In genomic region chr9:22911632-22912031, GRCh38 we compare ENCODE assay signal across 37 cellular contexts.
"Had no signal": no experiment of that assay in that cellular context is flagged by ENCODE, and none has a peak within 500 bp of the region (broad histone marks: within the 10 kb centered on the region; RNA-seq: fewer than 3 reads in every experiment).

No MANE protein-coding gene starts in this region.

- H2AFZ ChIP-seq: PC-9 had no signal

- H3K36me3 Mint-ChIP-seq: activated CD8-positive, alpha-beta memory T cell treated with anti-CD3 and anti-CD28 coated beads, Interleukin-2, amount 10 ng/mL, durations not matched to agents 7 days and 5 days; activated naive CD8-positive, alpha-beta T cell treated with anti-CD3 and anti-CD28 coated beads for 36 hours had no signal

- H3K9me3 ChIP-seq: ascending aorta, MG63 had no signal

- H3K9me3 Mint-ChIP-seq: activated T-helper 17 cell treated with anti-CD3 and anti-CD28 coated beads, Interleukin-2, amount 50 U/mL, for 72 hours had no signal

- H3K4me2 ChIP-seq: PC-9 had no signal

- H3K4me3 Mint-ChIP-seq: activated CD4-positive, alpha-beta memory T cell treated with anti-CD3 and anti-CD28 coated beads, Interleukin-2, amount 10 ng/mL, durations not matched to agents 7 days and 5 days; activated CD8-positive, alpha-beta memory T cell treated with anti-CD3 and anti-CD28 coated beads, Interleukin-2, amount 10 ng/mL, durations not matched to agents 7 days and 5 days; activated naive CD8-positive, alpha-beta T cell treated with anti-CD3 and anti-CD28 coated beads for 36 hours; activated T-cell treated with anti-CD3 and anti-CD28 coated beads, Interleukin-2, amount 50 U/mL, for 72 hours; activated T-helper 17 cell treated with anti-CD3 and anti-CD28 coated beads, Interleukin-2, amount 50 U/mL, for 72 hours; central memory CD8-positive, alpha-beta T cell had no signal

- H3K27ac ChIP-seq: ascending aorta, cardiac muscle cell, PC-9, VCaP had no signal

- DNase-seq: activated CD4-positive, alpha-beta memory T cell treated with anti-CD3 and anti-CD28 coated beads, Interleukin-2, amount 10 ng/mL, durations not matched to agents 7 days and 5 days; activated CD4-positive, alpha-beta T cell treated with anti-CD3 and anti-CD28 coated beads for 1 hour; activated CD4-positive, alpha-beta T cell treated with anti-CD3 and anti-CD28 coated beads for 48 hours; activated CD4-positive, CD25-positive, alpha-beta regulatory T cell; activated CD8-positive, alpha-beta memory T cell treated with anti-CD3 and anti-CD28 coated beads for 24 hours; activated CD8-positive, alpha-beta memory T cell treated with anti-CD3 and anti-CD28 coated beads, Interleukin-2, amount 10 ng/mL, durations not matched to agents 7 days and 5 days; activated effector memory CD4-positive, alpha-beta T cell treated with anti-CD3 and anti-CD28 coated beads, Interleukin-2, amount 50 U/mL, for 16 hours; activated naive CD4-positive, alpha-beta T cell; activated naive CD4-positive, alpha-beta T cell treated with anti-CD3 and anti-CD28 coated beads, Interleukin-2, amount 50 U/mL, for 16 hours; activated naive CD8-positive, alpha-beta T cell treated with anti-CD3 and anti-CD28 coated beads for 36 hours; activated T-cell treated with anti-CD3 and anti-CD28 coated beads, Interleukin-2, amount 50 U/mL, for 1 hour; activated T-cell treated with anti-CD3 and anti-CD28 coated beads, Interleukin-2, amount 50 U/mL, for 72 hours; amygdala; Kasumi-1; KG1; MG63; NCI-H1048; NCI-H1105 treated with DMSO at 0.1 percent for 48 hours; NCI-H1436; NCI-H1694; NCI-H1930; NCI-H2081 treated with DMSO at 0.1 percent for 48 hours; NCI-H226; NCI-H446 treated with DMSO at 0.1 percent for 48 hours; NCI-H524; NCI-H69; PC-9; Right ventricle myocardium superior; SW 1271; T-helper 1 cell; T-helper 2 cell; T-helper 9 cell had no signal

- H3K4me1 Mint-ChIP-seq: activated CD4-positive, alpha-beta memory T cell treated with anti-CD3 and anti-CD28 coated beads, Interleukin-2, amount 10 ng/mL, durations not matched to agents 7 days and 5 days; activated CD8-positive, alpha-beta memory T cell treated with anti-CD3 and anti-CD28 coated beads, Interleukin-2, amount 10 ng/mL, durations not matched to agents 7 days and 5 days; activated naive CD8-positive, alpha-beta T cell treated with anti-CD3 and anti-CD28 coated beads for 36 hours; activated T-helper 17 cell treated with anti-CD3 and anti-CD28 coated beads, Interleukin-2, amount 50 U/mL, for 72 hours; central memory CD8-positive, alpha-beta T cell had no signal

- H3K4me3 ChIP-seq: ascending aorta, cardiac muscle cell, MG63, PC-9 had no signal

- H3K27me3 ChIP-seq: ascending aorta, cardiac muscle cell, MG63 had no signal

- H3K27ac Mint-ChIP-seq: activated CD4-positive, alpha-beta memory T cell treated with anti-CD3 and anti-CD28 coated beads, Interleukin-2, amount 10 ng/mL, durations not matched to agents 7 days and 5 days; activated CD8-positive, alpha-beta memory T cell treated with anti-CD3 and anti-CD28 coated beads, Interleukin-2, amount 10 ng/mL, durations not matched to agents 7 days and 5 days; activated naive CD8-positive, alpha-beta T cell treated with anti-CD3 and anti-CD28 coated beads for 36 hours; activated T-cell treated with anti-CD3 and anti-CD28 coated beads, Interleukin-2, amount 50 U/mL, for 72 hours; activated T-helper 17 cell treated with anti-CD3 and anti-CD28 coated beads, Interleukin-2, amount 50 U/mL, for 72 hours had no signal

- H3K27me3 Mint-ChIP-seq: activated CD4-positive, alpha-beta memory T cell treated with anti-CD3 and anti-CD28 coated beads, Interleukin-2, amount 10 ng/mL, durations not matched to agents 7 days and 5 days; activated CD8-positive, alpha-beta memory T cell treated with anti-CD3 and anti-CD28 coated beads, Interleukin-2, amount 10 ng/mL, durations not matched to agents 7 days and 5 days; activated naive CD8-positive, alpha-beta T cell treated with anti-CD3 and anti-CD28 coated beads for 36 hours; activated T-helper 17 cell treated with anti-CD3 and anti-CD28 coated beads, Interleukin-2, amount 50 U/mL, for 72 hours; central memory CD8-positive, alpha-beta T cell had no signal

- H3K4me1 ChIP-seq: ascending aorta had no signal

- H3K36me3 ChIP-seq: ascending aorta, cardiac muscle cell, MG63 had no signal

- ATAC-seq: activated CD8-positive, alpha-beta memory T cell treated with anti-CD3 and anti-CD28 coated beads, Interleukin-2, amount 10 ng/mL, durations not matched to agents 7 days and 5 days; activated T-cell treated with anti-CD3 and anti-CD28 coated beads, Interleukin-2, amount 50 U/mL, for 72 hours; activated T-helper 17 cell treated with anti-CD3 and anti-CD28 coated beads, Interleukin-2, amount 50 U/mL, for 72 hours had no signal
